1 cellular context compared by ENCODE assay signal in the genomic region with DNA sequence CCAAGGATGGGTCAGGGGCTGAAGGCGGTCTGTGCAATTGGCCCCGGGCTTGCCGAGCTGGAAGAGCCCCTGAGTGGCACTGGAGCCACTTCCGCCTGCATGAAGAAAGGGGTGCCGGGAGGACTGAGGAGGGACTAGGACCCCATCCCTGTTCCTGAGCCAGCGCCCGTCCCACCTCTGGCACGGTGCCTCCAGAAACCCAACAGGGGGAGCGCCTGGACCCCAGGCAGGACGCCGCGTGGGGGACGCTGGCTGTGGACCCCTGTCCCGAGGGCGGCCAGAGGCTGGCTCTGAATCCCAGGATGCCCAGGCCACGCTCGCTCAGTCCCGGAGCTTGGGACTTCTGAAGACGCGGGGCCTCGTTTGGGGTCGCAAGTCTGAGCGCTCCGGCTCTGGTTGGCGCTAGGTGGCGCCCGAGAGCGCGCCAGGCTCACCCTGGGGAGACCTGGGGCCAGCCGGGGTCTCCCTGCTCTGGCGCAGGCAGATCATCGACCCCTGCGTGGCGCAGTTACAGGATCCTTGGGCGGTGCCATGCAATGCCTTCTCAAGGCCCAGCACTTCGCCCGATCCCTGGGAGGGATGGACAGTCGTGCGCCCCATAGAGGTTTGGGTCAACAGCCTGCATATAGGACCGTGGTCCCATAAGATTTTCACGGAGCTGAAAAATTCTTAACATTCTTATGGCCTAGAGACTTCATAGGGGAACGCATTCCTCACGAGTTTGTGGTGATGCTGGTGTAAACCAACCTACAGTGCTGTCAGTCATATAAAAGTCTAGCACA.
TF ChIP-seq lines count a peak whose summit lies in the region.

No MANE protein-coding gene starts in this region.

TF ChIP-seq in HepG2, 621 proteins besides CTCF, POLR2A, EP300 and RAD21 (continued from another document and continues in another):
- TF ChIP-seq, protein P1, sequence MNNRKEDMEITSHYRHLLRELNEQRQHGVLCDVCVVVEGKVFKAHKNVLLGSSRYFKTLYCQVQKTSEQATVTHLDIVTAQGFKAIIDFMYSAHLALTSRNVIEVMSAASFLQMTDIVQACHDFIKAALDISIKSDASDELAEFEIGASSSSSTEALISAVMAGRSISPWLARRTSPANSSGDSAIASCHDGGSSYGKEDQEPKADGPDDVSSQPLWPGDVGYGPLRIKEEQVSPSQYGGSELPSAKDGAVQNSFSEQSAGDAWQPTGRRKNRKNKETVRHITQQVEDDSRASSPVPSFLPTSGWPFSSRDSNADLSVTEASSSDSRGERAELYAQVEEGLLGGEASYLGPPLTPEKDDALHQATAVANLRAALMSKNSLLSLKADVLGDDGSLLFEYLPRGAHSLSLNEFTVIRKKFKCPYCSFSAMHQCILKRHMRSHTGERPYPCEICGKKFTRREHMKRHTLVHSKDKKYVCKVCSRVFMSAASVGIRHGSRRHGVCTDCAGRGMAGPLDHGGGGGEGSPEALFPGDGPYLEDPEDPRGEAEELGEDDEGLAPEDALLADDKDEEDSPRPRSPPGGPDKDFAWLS (CRISPR knock-in tag; IDR thresholded peaks at IDR 0.05; ENCODE audit: borderline replicate concordance): no peak
- no peak for TF ChIP-seq SMAD9 (CRISPR knock-in tag; IDR thresholded peaks at IDR 0.05)
- peak; percentile 58; the same call in 1 of the 2 replicates for TF ChIP-seq MTA1 (CRISPR knock-in tag; IDR thresholded peaks at IDR 0.05; ENCODE audit: borderline replicate concordance)
- no peak for TF ChIP-seq KLF15 (CRISPR knock-in tag; IDR thresholded peaks at IDR 0.05; ENCODE audit: borderline replicate concordance)
- TF ChIP-seq, protein P2, sequence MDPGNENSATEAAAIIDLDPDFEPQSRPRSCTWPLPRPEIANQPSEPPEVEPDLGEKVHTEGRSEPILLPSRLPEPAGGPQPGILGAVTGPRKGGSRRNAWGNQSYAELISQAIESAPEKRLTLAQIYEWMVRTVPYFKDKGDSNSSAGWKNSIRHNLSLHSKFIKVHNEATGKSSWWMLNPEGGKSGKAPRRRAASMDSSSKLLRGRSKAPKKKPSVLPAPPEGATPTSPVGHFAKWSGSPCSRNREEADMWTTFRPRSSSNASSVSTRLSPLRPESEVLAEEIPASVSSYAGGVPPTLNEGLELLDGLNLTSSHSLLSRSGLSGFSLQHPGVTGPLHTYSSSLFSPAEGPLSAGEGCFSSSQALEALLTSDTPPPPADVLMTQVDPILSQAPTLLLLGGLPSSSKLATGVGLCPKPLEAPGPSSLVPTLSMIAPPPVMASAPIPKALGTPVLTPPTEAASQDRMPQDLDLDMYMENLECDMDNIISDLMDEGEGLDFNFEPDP (CRISPR knock-in tag; conservative IDR thresholded peaks at IDR 0.05): 0 out of 2 replicates have a peak, but pooled peaks have one; percentile 42
- 0 out of 2 replicates have a peak, but pooled peaks have one; percentile 14 for TF ChIP-seq BCL6 (CRISPR knock-in tag; IDR thresholded peaks at IDR 0.05)
- TF ChIP-seq PPARG (CRISPR knock-in tag; conservative IDR thresholded peaks at IDR 0.05): 0 out of 2 replicates have a peak, but pooled peaks have one; percentile 32
- no peak for TF ChIP-seq SIX4 (CRISPR knock-in tag; IDR thresholded peaks at IDR 0.05)
- TF ChIP-seq NFIB (CRISPR knock-in tag; IDR thresholded peaks at IDR 0.05; ENCODE audit: borderline replicate concordance): no peak
- peak; percentile 82 for TF ChIP-seq STAG1 (CRISPR knock-in tag; IDR thresholded peaks at IDR 0.05)
- TF ChIP-seq ZMYM3 (CRISPR knock-in tag; IDR thresholded peaks at IDR 0.05): no peak
- TF ChIP-seq, protein P3, sequence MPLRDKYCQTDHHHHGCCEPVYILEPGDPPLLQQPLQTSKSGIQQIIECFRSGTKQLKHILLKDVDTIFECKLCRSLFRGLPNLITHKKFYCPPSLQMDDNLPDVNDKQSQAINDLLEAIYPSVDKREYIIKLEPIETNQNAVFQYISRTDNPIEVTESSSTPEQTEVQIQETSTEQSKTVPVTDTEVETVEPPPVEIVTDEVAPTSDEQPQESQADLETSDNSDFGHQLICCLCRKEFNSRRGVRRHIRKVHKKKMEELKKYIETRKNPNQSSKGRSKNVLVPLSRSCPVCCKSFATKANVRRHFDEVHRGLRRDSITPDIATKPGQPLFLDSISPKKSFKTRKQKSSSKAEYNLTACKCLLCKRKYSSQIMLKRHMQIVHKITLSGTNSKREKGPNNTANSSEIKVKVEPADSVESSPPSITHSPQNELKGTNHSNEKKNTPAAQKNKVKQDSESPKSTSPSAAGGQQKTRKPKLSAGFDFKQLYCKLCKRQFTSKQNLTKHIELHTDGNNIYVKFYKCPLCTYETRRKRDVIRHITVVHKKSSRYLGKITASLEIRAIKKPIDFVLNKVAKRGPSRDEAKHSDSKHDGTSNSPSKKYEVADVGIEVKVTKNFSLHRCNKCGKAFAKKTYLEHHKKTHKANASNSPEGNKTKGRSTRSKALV (CRISPR knock-in tag; IDR thresholded peaks at IDR 0.05): peak; percentile 64
- TF ChIP-seq, protein P4, sequence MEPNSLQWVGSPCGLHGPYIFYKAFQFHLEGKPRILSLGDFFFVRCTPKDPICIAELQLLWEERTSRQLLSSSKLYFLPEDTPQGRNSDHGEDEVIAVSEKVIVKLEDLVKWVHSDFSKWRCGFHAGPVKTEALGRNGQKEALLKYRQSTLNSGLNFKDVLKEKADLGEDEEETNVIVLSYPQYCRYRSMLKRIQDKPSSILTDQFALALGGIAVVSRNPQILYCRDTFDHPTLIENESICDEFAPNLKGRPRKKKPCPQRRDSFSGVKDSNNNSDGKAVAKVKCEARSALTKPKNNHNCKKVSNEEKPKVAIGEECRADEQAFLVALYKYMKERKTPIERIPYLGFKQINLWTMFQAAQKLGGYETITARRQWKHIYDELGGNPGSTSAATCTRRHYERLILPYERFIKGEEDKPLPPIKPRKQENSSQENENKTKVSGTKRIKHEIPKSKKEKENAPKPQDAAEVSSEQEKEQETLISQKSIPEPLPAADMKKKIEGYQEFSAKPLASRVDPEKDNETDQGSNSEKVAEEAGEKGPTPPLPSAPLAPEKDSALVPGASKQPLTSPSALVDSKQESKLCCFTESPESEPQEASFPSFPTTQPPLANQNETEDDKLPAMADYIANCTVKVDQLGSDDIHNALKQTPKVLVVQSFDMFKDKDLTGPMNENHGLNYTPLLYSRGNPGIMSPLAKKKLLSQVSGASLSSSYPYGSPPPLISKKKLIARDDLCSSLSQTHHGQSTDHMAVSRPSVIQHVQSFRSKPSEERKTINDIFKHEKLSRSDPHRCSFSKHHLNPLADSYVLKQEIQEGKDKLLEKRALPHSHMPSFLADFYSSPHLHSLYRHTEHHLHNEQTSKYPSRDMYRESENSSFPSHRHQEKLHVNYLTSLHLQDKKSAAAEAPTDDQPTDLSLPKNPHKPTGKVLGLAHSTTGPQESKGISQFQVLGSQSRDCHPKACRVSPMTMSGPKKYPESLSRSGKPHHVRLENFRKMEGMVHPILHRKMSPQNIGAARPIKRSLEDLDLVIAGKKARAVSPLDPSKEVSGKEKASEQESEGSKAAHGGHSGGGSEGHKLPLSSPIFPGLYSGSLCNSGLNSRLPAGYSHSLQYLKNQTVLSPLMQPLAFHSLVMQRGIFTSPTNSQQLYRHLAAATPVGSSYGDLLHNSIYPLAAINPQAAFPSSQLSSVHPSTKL (CRISPR knock-in tag; IDR thresholded peaks at IDR 0.05): peak; percentile 27; the same call in 1 of the 2 replicates
- TF ChIP-seq ZNF724P (CRISPR knock-in tag; IDR thresholded peaks at IDR 0.05; ENCODE audit: borderline replicate concordance): no peak
- TF ChIP-seq, protein P5, sequence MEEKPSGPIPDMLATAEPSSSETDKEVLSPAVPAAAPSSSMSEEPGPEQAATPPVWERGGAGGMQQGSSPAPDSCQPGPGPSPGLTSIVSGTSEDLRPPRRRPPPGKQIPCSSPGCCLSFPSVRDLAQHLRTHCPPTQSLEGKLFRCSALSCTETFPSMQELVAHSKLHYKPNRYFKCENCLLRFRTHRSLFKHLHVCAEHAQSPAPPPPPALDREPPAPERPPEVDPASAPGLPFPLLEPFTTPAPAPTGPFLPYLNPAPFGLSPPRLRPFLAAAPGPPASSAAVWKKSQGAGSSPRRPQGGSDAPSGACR (CRISPR knock-in tag; IDR thresholded peaks at IDR 0.05): 0 out of 2 replicates have a peak, but pooled peaks have one; percentile 40
- no peak for TF ChIP-seq SMARCE1 (IDR thresholded peaks at IDR 0.05; ENCODE audit: borderline replicate concordance)
- TF ChIP-seq ZNF616 (CRISPR knock-in tag; IDR thresholded peaks at IDR 0.05; ENCODE audit: low read depth): no peak
- TF ChIP-seq, protein P6, sequence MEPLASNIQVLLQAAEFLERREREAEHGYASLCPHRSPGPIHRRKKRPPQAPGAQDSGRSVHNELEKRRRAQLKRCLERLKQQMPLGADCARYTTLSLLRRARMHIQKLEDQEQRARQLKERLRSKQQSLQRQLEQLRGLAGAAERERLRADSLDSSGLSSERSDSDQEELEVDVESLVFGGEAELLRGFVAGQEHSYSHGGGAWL (CRISPR knock-in tag; IDR thresholded peaks at IDR 0.05): no peak
- TF ChIP-seq ZNF121 (CRISPR knock-in tag; IDR thresholded peaks at IDR 0.05): 0 out of 2 replicates have a peak, but pooled peaks have one; percentile 49
- TF ChIP-seq MAFF (IDR thresholded peaks at IDR 0.05; ENCODE audit: low read depth, low read length): no peak
- TF ChIP-seq ZNF232 (CRISPR knock-in tag; IDR thresholded peaks at IDR 0.05; ENCODE audit: borderline replicate concordance): no peak
- no peak for TF ChIP-seq SYNCRIP (IDR thresholded peaks at IDR 0.05; ENCODE audit: insufficient read depth, low read depth, low read length)
- TF ChIP-seq GATAD2A (CRISPR knock-in tag; IDR thresholded peaks at IDR 0.05): peak; percentile 34; the same call in 1 of the 2 replicates
- TF ChIP-seq ZNF496 (CRISPR knock-in tag; IDR thresholded peaks at IDR 0.05; ENCODE audit: insufficient replicate concordance): no peak
- TF ChIP-seq, protein P7, sequence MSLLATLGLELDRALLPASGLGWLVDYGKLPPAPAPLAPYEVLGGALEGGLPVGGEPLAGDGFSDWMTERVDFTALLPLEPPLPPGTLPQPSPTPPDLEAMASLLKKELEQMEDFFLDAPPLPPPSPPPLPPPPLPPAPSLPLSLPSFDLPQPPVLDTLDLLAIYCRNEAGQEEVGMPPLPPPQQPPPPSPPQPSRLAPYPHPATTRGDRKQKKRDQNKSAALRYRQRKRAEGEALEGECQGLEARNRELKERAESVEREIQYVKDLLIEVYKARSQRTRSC (CRISPR knock-in tag; IDR thresholded peaks at IDR 0.05; ENCODE audit: low read depth): no peak
- TF ChIP-seq LCORL (IDR thresholded peaks at IDR 0.05): no peak
- TF ChIP-seq LCORL (CRISPR knock-in tag; IDR thresholded peaks at IDR 0.05): peak; percentile 69; the same call in 1 of the 2 replicates
- 0 out of 2 replicates have a peak, but pooled peaks have one; percentile 21 for TF ChIP-seq ZNF598 (CRISPR knock-in tag; IDR thresholded peaks at IDR 0.05; ENCODE audit: borderline replicate concordance)
- peak; percentile 34 for TF ChIP-seq YY1 (IDR thresholded peaks at IDR 0.05; ENCODE audit: insufficient read depth, insufficient replicate concordance, low read depth, low read length)
- TF ChIP-seq ZNF354B (CRISPR knock-in tag; IDR thresholded peaks at IDR 0.05): no peak
- TF ChIP-seq, protein P8, sequence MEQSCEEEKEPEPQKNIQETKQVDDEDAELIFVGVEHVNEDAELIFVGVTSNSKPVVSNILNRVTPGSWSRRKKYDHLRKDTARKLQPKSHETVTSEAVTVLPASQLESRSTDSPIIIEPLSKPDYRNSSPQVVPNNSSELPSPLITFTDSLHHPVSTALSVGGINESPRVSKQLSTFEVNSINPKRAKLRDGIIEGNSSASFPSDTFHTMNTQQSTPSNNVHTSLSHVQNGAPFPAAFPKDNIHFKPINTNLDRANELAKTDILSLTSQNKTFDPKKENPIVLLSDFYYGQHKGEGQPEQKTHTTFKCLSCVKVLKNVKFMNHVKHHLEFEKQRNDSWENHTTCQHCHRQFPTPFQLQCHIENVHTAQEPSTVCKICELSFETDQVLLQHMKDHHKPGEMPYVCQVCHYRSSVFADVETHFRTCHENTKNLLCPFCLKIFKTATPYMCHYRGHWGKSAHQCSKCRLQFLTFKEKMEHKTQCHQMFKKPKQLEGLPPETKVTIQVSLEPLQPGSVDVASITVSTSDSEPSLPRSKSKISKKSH (CRISPR knock-in tag; IDR thresholded peaks at IDR 0.05; ENCODE audit: borderline replicate concordance): 0 out of 2 replicates have a peak, but pooled peaks have one; percentile 21
- no peak for TF ChIP-seq ZNF468 (CRISPR knock-in tag; IDR thresholded peaks at IDR 0.05)
- TF ChIP-seq, protein P9, sequence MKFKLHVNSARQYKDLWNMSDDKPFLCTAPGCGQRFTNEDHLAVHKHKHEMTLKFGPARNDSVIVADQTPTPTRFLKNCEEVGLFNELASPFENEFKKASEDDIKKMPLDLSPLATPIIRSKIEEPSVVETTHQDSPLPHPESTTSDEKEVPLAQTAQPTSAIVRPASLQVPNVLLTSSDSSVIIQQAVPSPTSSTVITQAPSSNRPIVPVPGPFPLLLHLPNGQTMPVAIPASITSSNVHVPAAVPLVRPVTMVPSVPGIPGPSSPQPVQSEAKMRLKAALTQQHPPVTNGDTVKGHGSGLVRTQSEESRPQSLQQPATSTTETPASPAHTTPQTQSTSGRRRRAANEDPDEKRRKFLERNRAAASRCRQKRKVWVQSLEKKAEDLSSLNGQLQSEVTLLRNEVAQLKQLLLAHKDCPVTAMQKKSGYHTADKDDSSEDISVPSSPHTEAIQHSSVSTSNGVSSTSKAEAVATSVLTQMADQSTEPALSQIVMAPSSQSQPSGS (CRISPR knock-in tag; IDR thresholded peaks at IDR 0.05): 0 out of 2 replicates have a peak, but pooled peaks have one; percentile 16
- TF ChIP-seq, protein P10, sequence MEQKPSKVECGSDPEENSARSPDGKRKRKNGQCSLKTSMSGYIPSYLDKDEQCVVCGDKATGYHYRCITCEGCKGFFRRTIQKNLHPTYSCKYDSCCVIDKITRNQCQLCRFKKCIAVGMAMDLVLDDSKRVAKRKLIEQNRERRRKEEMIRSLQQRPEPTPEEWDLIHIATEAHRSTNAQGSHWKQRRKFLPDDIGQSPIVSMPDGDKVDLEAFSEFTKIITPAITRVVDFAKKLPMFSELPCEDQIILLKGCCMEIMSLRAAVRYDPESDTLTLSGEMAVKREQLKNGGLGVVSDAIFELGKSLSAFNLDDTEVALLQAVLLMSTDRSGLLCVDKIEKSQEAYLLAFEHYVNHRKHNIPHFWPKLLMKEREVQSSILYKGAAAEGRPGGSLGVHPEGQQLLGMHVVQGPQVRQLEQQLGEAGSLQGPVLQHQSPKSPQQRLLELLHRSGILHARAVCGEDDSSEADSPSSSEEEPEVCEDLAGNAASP (CRISPR knock-in tag; IDR thresholded peaks at IDR 0.05; ENCODE audit: borderline replicate concordance): peak; percentile 44; the same call in 1 of the 2 replicates
- peak; percentile 21; the same call in 1 of the 2 replicates for TF ChIP-seq SAP130 (CRISPR knock-in tag; IDR thresholded peaks at IDR 0.05; ENCODE audit: low read depth)
- no peak for TF ChIP-seq ZNF292 (CRISPR knock-in tag; IDR thresholded peaks at IDR 0.05; ENCODE audit: borderline replicate concordance, low read depth)
- TF ChIP-seq, protein P11, sequence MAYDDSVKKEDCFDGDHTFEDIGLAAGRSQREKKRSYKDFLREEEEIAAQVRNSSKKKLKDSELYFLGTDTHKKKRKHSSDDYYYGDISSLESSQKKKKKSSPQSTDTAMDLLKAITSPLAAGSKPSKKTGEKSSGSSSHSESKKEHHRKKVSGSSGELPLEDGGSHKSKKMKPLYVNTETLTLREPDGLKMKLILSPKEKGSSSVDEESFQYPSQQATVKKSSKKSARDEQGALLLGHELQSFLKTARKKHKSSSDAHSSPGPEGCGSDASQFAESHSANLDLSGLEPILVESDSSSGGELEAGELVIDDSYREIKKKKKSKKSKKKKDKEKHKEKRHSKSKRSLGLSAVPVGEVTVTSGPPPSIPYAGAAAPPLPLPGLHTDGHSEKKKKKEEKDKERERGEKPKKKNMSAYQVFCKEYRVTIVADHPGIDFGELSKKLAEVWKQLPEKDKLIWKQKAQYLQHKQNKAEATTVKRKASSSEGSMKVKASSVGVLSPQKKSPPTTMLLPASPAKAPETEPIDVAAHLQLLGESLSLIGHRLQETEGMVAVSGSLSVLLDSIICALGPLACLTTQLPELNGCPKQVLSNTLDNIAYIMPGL (CRISPR knock-in tag; IDR thresholded peaks at IDR 0.05; ENCODE audit: borderline replicate concordance in 1 of 2, low read depth in 1 of 2): peak; percentile 77 to 84; a peak in 3 of 4 replicates
- no peak for TF ChIP-seq SP140L (CRISPR knock-in tag; IDR thresholded peaks at IDR 0.05; ENCODE audit: borderline replicate concordance)
